Comparison of ENCODE assay signal across 2 cellular contexts in the genomic region with DNA sequence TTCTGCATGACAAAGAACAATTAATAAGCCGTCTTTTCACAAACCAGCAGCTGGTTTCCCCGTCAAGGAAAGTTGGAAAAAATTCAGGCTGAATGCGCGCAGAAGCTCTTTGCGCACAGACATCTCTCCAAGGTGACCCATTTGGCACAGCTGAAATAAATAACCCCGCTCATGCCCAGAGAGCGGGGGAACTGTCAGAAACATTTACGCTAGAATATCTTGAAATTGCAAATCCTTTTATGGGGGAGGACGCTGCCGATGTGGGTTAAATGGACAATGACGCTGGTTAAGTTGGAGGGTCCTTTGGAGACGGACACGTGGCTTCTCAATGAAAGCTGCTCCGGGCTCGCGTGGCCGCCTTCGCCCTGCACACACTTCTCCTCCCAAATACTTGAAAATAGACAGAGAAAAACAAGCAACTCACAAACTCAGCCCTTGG.
A peak's percentile ranks its signal among the peaks of the same experiment; 100 is the strongest.
TF ChIP-seq lines count a peak whose summit lies in the region.

No MANE protein-coding gene starts in this region.

TF ChIP-seq in GM23338, 12 proteins besides CTCF, POLR2A, EP300 and RAD21:
- peak; percentile 47 for TF ChIP-seq EZH2 (IDR thresholded peaks at IDR 0.05; ENCODE audit: low read depth, unreplicated experiment)
- TF ChIP-seq STAT1 (IDR thresholded peaks at IDR 0.05; ENCODE audit: unreplicated experiment) = no peak
- peak; percentile 21 for TF ChIP-seq EZH2phosphoT487 (IDR thresholded peaks at IDR 0.05; ENCODE audit: unreplicated experiment)

TF ChIP-seq in H1, 55 proteins besides CTCF, POLR2A, EP300 and RAD21:
- TF ChIP-seq, protein P1, sequence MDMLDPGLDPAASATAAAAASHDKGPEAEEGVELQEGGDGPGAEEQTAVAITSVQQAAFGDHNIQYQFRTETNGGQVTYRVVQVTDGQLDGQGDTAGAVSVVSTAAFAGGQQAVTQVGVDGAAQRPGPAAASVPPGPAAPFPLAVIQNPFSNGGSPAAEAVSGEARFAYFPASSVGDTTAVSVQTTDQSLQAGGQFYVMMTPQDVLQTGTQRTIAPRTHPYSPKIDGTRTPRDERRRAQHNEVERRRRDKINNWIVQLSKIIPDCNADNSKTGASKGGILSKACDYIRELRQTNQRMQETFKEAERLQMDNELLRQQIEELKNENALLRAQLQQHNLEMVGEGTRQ (IDR thresholded peaks at IDR 0.05; ENCODE audit: low read length) = no peak
- TF ChIP-seq EZH2 (IDR thresholded peaks at IDR 0.05; ENCODE audit: low read depth, low read length, severe bottlenecking) (peak; percentile 77), SUZ12 (IDR thresholded peaks at IDR 0.05; ENCODE audit: low read length) (peak; percentile 88), FOSL1 (IDR thresholded peaks at IDR 0.05; ENCODE audit: insufficient read depth, low read depth, low read length) (no peak), NANOG (IDR thresholded peaks at IDR 0.05; ENCODE audit: insufficient read depth, low read depth, low read length, poor library complexity, severe bottlenecking) (no peak)
- TF ChIP-seq, protein P2, sequence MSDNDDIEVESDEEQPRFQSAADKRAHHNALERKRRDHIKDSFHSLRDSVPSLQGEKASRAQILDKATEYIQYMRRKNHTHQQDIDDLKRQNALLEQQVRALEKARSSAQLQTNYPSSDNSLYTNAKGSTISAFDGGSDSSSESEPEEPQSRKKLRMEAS (IDR thresholded peaks at IDR 0.05) = peak; percentile 49
